20 cellular contexts compared by ENCODE assay signal in genomic region chr19:45158503-45159026, GRCh38. TPM values are rescaled to one million over a fixed set of nuclear protein-coding genes. Genes with fewer than 3 reads are reported as not detected.
"Had no signal": no experiment of that assay in that cellular context is flagged by ENCODE, and none has a peak within 500 bp of the region (broad histone marks: within the 10 kb centered on the region; RNA-seq: fewer than 3 reads in every experiment).

No MANE protein-coding gene starts in this region.

- H3K36me3 ChIP-seq: esophagus muscularis mucosa, gastrocnemius medialis, heart right ventricle had no signal

- H3K9me3 ChIP-seq: esophagus muscularis mucosa, gastrocnemius medialis, heart right ventricle, mucosa of descending colon, psoas muscle had no signal

- H3K9me3 Mint-ChIP-seq: dendritic cell treated with granulocyte-macrophage colony-stimulating factor and Interleukin-4, amounts not matched to agents 40 ng/mL and 50 ng/mL, for 4 days; effector memory CD8-positive, alpha-beta T cell; naive thymus-derived CD8-positive, alpha-beta T cell; neural crest cell had no signal

- H3K27ac ChIP-seq: epithelial cell of prostate, esophagus muscularis mucosa, gastrocnemius medialis, heart right ventricle, psoas muscle had no signal

- FAIRE-seq: colon, islet of Langerhans had no signal

- H3K4me3 ChIP-seq: esophagus muscularis mucosa, gastrocnemius medialis, heart right ventricle, mucosa of descending colon, psoas muscle had no signal

- ATAC-seq: effector memory CD8-positive, alpha-beta T cell; gastrocnemius medialis; heart right ventricle; left lobe of liver; mucosa of descending colon; naive thymus-derived CD8-positive, alpha-beta T cell; psoas muscle; sciatic nerve had no signal

- H3K27ac Mint-ChIP-seq: dendritic cell treated with granulocyte-macrophage colony-stimulating factor and Interleukin-4, amounts not matched to agents 40 ng/mL and 50 ng/mL, for 4 days; effector memory CD8-positive, alpha-beta T cell had no signal

- H3K4me3 Mint-ChIP-seq: dendritic cell treated with granulocyte-macrophage colony-stimulating factor and Interleukin-4, amounts not matched to agents 40 ng/mL and 50 ng/mL, for 4 days; effector memory CD8-positive, alpha-beta T cell; naive thymus-derived CD8-positive, alpha-beta T cell had no signal

- DNase-seq: effector memory CD8-positive, alpha-beta T cell; gastrocnemius medialis; heart right ventricle; hypothalamus; mucosa of descending colon; naive thymus-derived CD8-positive, alpha-beta T cell; psoas muscle; stimulated activated CD4-positive, alpha-beta T cell treated with anti-CD3 and anti-CD28 coated beads, Interleukin-2, amount 100 ng/mL, for 24 hours; stimulated activated CD4-positive, alpha-beta T cell treated with anti-CD3 and anti-CD28 coated beads, Interleukin-4, amount 100 ng/mL, for 4 hours; stimulated activated naive CD4-positive, alpha-beta T cell treated with Interleukin-2 at 50 U/mL for 16 hours; trophoblast cell had no signal

RNA-seq across cellular contexts. Expression of gene NKPD1, which starts 2.2 kb away (rescaled TPM):
- total RNA-seq: left lobe of liver, mucosa of descending colon, sciatic nerve, skeletal muscle tissue had no signal
